ENCODE assay signal across 9 cellular contexts in genomic region chr17:71472809-71473789, GRCh38.
DNase-seq lines count a peak whose midpoint lies in the region; ATAC-seq, FAIRE-seq and TF ChIP-seq lines count a peak whose summit lies in the region.
"Had no signal": no experiment of that assay in that cellular context is flagged by ENCODE, and none has a peak within 500 bp of the region (broad histone marks: within the 10 kb centered on the region; RNA-seq: fewer than 3 reads in every experiment).

No MANE protein-coding gene starts in this region.

- DNase-seq in AG04450 (ENCODE audit: low read depth, low spot score) (peak; percentile 42), GM18507 (ENCODE audit: extremely low spot score, insufficient read length, low read depth) (no peak), RPMI7951 (ENCODE audit: low read depth) (peak; percentile 62), fibroblast of the aortic adventitia (ENCODE audit: low read depth) (peak; percentile 57), prostate gland (ENCODE audit: low spot score) (peak; percentile 27)
- no peak for DNase-seq in stimulated activated CD4-positive, alpha-beta T cell treated with anti-CD3 and anti-CD28 coated beads, Interleukin-15, amount 100 ng/mL, for 24 hours

- no peaks in the 10 kb centered on the region for H3K27me3 ChIP-seq in AG04450 (ENCODE audit: control insufficient read depth, insufficient read depth, low read length)
- H3K27me3 ChIP-seq in prostate gland (replicated peaks; ENCODE audit: insufficient read depth), result no peaks in the 10 kb centered on the region

- POLR2A ChIA-PET in AG04450 (lab: Yijun Ruan, JAX), result no interaction called here

- H3K27ac ChIP-seq in AG04450 (ENCODE audit: low read depth, low read length), result no peak overlapping the region
- H3K27ac ChIP-seq in prostate gland, result no peak overlapping the region

- intact Hi-C loops in prostate gland (cut with DNase I), result no loop called here

- TF ChIP-seq POLR2A in prostate gland (IDR thresholded peaks at IDR 0.05), result no peak

- peak; percentile 41 for FAIRE-seq in GM18507 (lab: Jason Lieb, UNC)

- peak; percentile 83 for TF ChIP-seq CTCF in AG04450 (IDR thresholded peaks at IDR 0.05; ENCODE audit: low read depth, low read length)
- TF ChIP-seq CTCF in LNCAP (IDR thresholded peaks at IDR 0.05), result peak; percentile 69
- peak; percentile 67 for TF ChIP-seq CTCF in fibroblast of the aortic adventitia (IDR thresholded peaks at IDR 0.05; ENCODE audit: insufficient read depth, low read length)
- TF ChIP-seq CTCF in prostate gland (IDR thresholded peaks at IDR 0.05), result peak; percentile 16 to 58 (median 53)

- H3K9me3 ChIP-seq in AG04450 (ENCODE audit: control insufficient read depth, insufficient read depth, low read length) (no peaks in the 10 kb centered on the region), prostate gland (no peaks in the 10 kb centered on the region)

- no peaks in the 10 kb centered on the region for H3K4me1 ChIP-seq in prostate gland (replicated peaks)

- CTCF ChIA-PET in AG04450 (lab: Charles Lee), result interaction anchor here (0.5 to 4.6 kb wide), 55 partner anchors 9 to 1084 kb away, joined by 3 to 52 read pairs (median 4); partner anchors contain the start of gene SOX9

- no peaks in the 10 kb centered on the region for H3K36me3 ChIP-seq in prostate gland

- WGBS in prostate gland, result 28% methylated on average over 7 of the region's 7 CpGs

- ATAC-seq in GM19455 (IDR thresholded peaks at IDR 0.05; ENCODE audit: unreplicated experiment), result no peak
- ATAC-seq: stimulated activated naive CD8-positive, alpha-beta T cell treated with anti-CD3 and anti-CD28 coated beads, Interleukin-15, amount 100 ng/mL, for 72 hours had no signal

- H3K4me3 ChIP-seq in AG04450 (ENCODE audit: low read depth, low read length) (no peak overlapping the region), fibroblast of the aortic adventitia (ENCODE audit: low read depth, low read length) (no peak overlapping the region), prostate gland (no peak overlapping the region)

Comparison
In these comparisons a context has a peak if more than half of its experiments do, and no peak if none do; other contexts are left out.
1. DNase-seq: peak in AG04450 (single experiment), RPMI7951 (single experiment), fibroblast of the aortic adventitia (single experiment) and prostate gland (single experiment); none in GM18507 (single experiment) and stimulated activated CD4-positive, alpha-beta T cell treated with anti-CD3 and anti-CD28 coated beads, Interleukin-15, amount 100 ng/mL, for 24 hours (single experiment).
2. Peak in every context shown above with its lines, with median percentiles within 50 percentile points of each other: CTCF ChIP-seq.